Comparison of ENCODE assay signal across 31 cellular contexts in the genomic region with DNA sequence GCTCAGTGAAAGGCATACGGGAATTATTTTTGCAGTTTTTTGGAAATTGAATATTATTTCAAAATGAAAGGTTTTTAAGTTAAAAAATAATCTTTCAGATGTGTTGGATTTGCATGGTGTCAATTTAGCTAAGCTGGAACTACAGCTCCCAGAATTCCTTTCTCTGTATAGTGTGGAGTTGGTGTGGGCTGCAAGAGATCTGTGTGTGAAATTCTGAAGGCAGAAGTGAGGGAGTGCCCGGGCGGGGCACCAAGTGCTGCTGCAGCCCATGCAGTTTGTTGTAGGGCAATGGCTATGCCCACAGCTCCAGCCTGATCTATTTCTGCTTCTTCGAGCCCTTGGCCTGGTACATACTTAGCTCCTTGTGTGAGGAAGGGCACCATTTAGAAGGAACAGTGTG.
DNase-seq lines count a peak whose midpoint lies in the region; ATAC-seq, FAIRE-seq and TF ChIP-seq lines count a peak whose summit lies in the region.
"Had no signal": no experiment of that assay in that cellular context is flagged by ENCODE, and none has a peak within 500 bp of the region (broad histone marks: within the 10 kb centered on the region; RNA-seq: fewer than 3 reads in every experiment).

No MANE protein-coding gene starts in this region.

- TF ChIP-seq CTCF in A549 (IDR thresholded peaks at IDR 0.05) = no peak
- no peak for TF ChIP-seq CTCF in HCT116 (IDR thresholded peaks at IDR 0.05 in 2 of 3, conservative IDR thresholded peaks at IDR 0.05 in 1 of 3; ENCODE audit: borderline replicate concordance in 1 of 3, insufficient read depth in 1 of 3, low read depth in 2 of 3, low read length in 2 of 3)
- TF ChIP-seq CTCF in RWPE2 (IDR thresholded peaks at IDR 0.05; ENCODE audit: poor library complexity, severe bottlenecking) = no peak

- RAD21 ChIA-PET in HCT116 (lab: Charles Lee; ENCODE audit: low non-redundant PET in 1 of 2, low total read pairs in 2 of 2, uncharacterized antibody in 2 of 2, unreplicated experiment in 2 of 2) = no interaction called here

- no peak for FAIRE-seq in A549 (lab: Jason Lieb, UNC)
- FAIRE-seq: bronchial epithelial cell, GM12878, urothelium cell line had no signal

- H3K9me3 ChIP-seq in A549 (no peaks in the 10 kb centered on the region), HCT116 (ENCODE audit: control insufficient read depth in 1 of 2, insufficient read depth in 1 of 2, low read depth in 1 of 2, low read length in 2 of 2) (no peaks in the 10 kb centered on the region), RWPE2 (ENCODE audit: severe bottlenecking) (no peaks in the 10 kb centered on the region)
- H3K9me3 ChIP-seq: heart left ventricle, sigmoid colon, testis had no signal

- peak in 1 of 2 experiments; percentile 17 for DNase-seq in A549 (ENCODE audit: low read depth in 1 of 2, low spot score in 1 of 2)
- DNase-seq in HCT116 (ENCODE audit: low read depth, low spot score) = no peak
- no peak for DNase-seq in RWPE2 (ENCODE audit: low spot score)
- no peak for DNase-seq in left colon
- DNase-seq in retina = no peak
- no peak for DNase-seq in NCI-H2081 (lab: John Stamatoyannopoulos, UW)
- DNase-seq in NCI-H1092 (lab: John Stamatoyannopoulos, UW) = no peak
- DNase-seq in AG20443 (ENCODE audit: low spot score) = no peak
- DNase-seq: activated B cell treated with CpG ODN at 0.5 μM for 24 hours; activated CD4-positive, alpha-beta memory T cell treated with anti-CD3 and anti-CD28 coated beads for 36 hours; activated CD8-positive, alpha-beta memory T cell treated with anti-CD3 and anti-CD28 coated beads, Interleukin-2, amount 50 U/mL, for 4 hours; activated effector memory CD4-positive, alpha-beta T cell treated with Interleukin-2 at 50 U/mL for 16 hours; anterior cingulate cortex; CD4-positive, alpha-beta T cell; effector memory CD4-positive, alpha-beta T cell; erythroblast; heart left ventricle; Kasumi-1; NCI-H2029; NCI-H345; sigmoid colon; stimulated activated naive CD8-positive, alpha-beta T cell treated with anti-CD3 and anti-CD28 coated beads, Interleukin-15, Interleukin-2, amounts not matched to agents 100 U/mL and 50 U/mL, for 24 hours; T-helper 9 cell; testis had no signal

- H3K27ac ChIP-seq in A549 = peak overlapping the region; percentile 14 to 52; a peak in 2 of 6 replicates
- no peak overlapping the region for H3K27ac ChIP-seq in HCT116 (ENCODE audit: low read depth, low read length)
- no peak overlapping the region for H3K27ac ChIP-seq in RWPE2 (ENCODE audit: poor library complexity, severe bottlenecking)
- H3K27ac ChIP-seq: coronary artery, foreskin keratinocyte, heart left ventricle, sigmoid colon, testis had no signal

- H3K9ac ChIP-seq in HCT116 (ENCODE audit: low read length) = no peak overlapping the region

- H3K4me3 ChIP-seq in A549 = no peak overlapping the region
- no peak overlapping the region for H3K4me3 ChIP-seq in HCT116 (replicated peaks in 1 of 2; ENCODE audit: low read depth in 1 of 2, low read length in 2 of 2)
- no peak overlapping the region for H3K4me3 ChIP-seq in RWPE2 (ENCODE audit: severe bottlenecking)
- H3K4me3 ChIP-seq: coronary artery, GM12878, heart left ventricle, lung, sigmoid colon, testis had no signal

- no peak for TF ChIP-seq POLR2A in A549 (IDR thresholded peaks at IDR 0.05; ENCODE audit: low read length)
- no peak for TF ChIP-seq POLR2A in HCT116 (IDR thresholded peaks at IDR 0.05; ENCODE audit: borderline replicate concordance, extremely low read depth, insufficient read depth, insufficient read length)

- H3K36me3 ChIP-seq in HCT116 (ENCODE audit: control insufficient read depth in 1 of 2, insufficient read depth in 2 of 2, low read length in 2 of 2) (no peaks in the 10 kb centered on the region), RWPE2 (ENCODE audit: low read depth) (no peaks in the 10 kb centered on the region)
- H3K36me3 ChIP-seq: heart left ventricle, sigmoid colon had no signal

- intact Hi-C loops in HCT116 (cut with micrococcal nuclease) = no loop called here
- intact Hi-C loops in left colon (cut with DNase I, micrococcal nuclease) = no loop called here

- POLR2A ChIA-PET in A549 (lab: Yijun Ruan, JAX) (no interaction called here), HCT116 (lab: Charles Lee) (no interaction called here)

- CTCF ChIA-PET in A549 (lab: Yijun Ruan, JAX) = interaction anchor here (1.6 kb wide), 1 partner anchor 64 kb away, joined by 3 read pairs; no protein-coding TSS in a partner anchor
- CTCF ChIA-PET in HCT116 (lab: Charles Lee) = interaction anchor here (1.0 kb wide), 1 partner anchor 135 kb away, joined by 3 read pairs; the partner anchor contains the start of gene AHCYL1

- TF ChIP-seq RAD21 in A549 (conservative IDR thresholded peaks at IDR 0.05 in 1 of 2, IDR thresholded peaks at IDR 0.05 in 1 of 2) (no peak), HCT116 (IDR thresholded peaks at IDR 0.05; ENCODE audit: low read depth) (no peak)

- no peaks in the 10 kb centered on the region for H3K9me2 ChIP-seq in HCT116 (ENCODE audit: insufficient read depth)

- H3K4me2 ChIP-seq in A549 = no peak overlapping the region
- no peak overlapping the region for H3K4me2 ChIP-seq in HCT116 (ENCODE audit: low read length)

- H2AFZ ChIP-seq in HCT116 (ENCODE audit: low read depth, low read length, poor library complexity, severe bottlenecking) = no peak overlapping the region

- H3K79me2 ChIP-seq in HCT116 (ENCODE audit: insufficient read depth, low read length) = no peaks in the 10 kb centered on the region

- peaks cover 10% of the 10 kb centered on the region; the same call in 2 of the 3 replicates for H3K4me1 ChIP-seq in A549
- peaks cover 0 to 12% of the 10 kb centered on the region in 2 experiments; a peak in 2 of 4 replicates for H3K4me1 ChIP-seq in HCT116 (ENCODE audit: control insufficient read depth in 1 of 2, insufficient read depth in 2 of 2, low read length in 2 of 2)
- peaks cover 12% of the 10 kb centered on the region for H3K4me1 ChIP-seq in RWPE2 (ENCODE audit: insufficient read depth, poor library complexity, severe bottlenecking)
- H3K4me1 ChIP-seq: foreskin keratinocyte, testis had no signal

- H4K20me1 ChIP-seq in HCT116 (ENCODE audit: insufficient read depth) = no peaks in the 10 kb centered on the region

- no TSS peak for BruUV-seq in HCT116 (replicated peaks; lab: Mats Ljungman, UMichigan)

- TF ChIP-seq EP300 in A549 (IDR thresholded peaks at IDR 0.05) = no peak

- 89% methylated on average over 4 of the region's 4 CpGs for WGBS in A549 (ENCODE audit: missing lambda C conversion rate)

- H3K27me3 ChIP-seq in HCT116 (ENCODE audit: insufficient read depth, low read length) (no peaks in the 10 kb centered on the region), RWPE2 (ENCODE audit: insufficient read depth, poor library complexity, severe bottlenecking) (no peaks in the 10 kb centered on the region)
- H3K27me3 ChIP-seq: foreskin keratinocyte, heart left ventricle, sigmoid colon, testis had no signal

- ATAC-seq in A549 = peak in 1 of 2 experiments; percentile 74; a peak in 3 of 6 replicates
- ATAC-seq in HCT116 = peak; percentile 66
- ATAC-seq in RWPE2 (ENCODE audit: low read depth) = 0 out of 3 replicates have a peak, but pooled peaks have one; percentile 42
- ATAC-seq in left colon = peak; percentile 72
- ATAC-seq: GM12878, heart left ventricle, Right ventricle myocardium inferior had no signal

TF ChIP-seq in A549, 52 proteins besides CTCF, POLR2A, EP300 and RAD21 (continues in another document):
- no peak for TF ChIP-seq MAFK (IDR thresholded peaks at IDR 0.05; ENCODE audit: partially characterized antibody)
- no peak for TF ChIP-seq SREBF2 (IDR thresholded peaks at IDR 0.05)
- TF ChIP-seq CBX2 (IDR thresholded peaks at IDR 0.05; ENCODE audit: borderline replicate concordance, low read depth) = no peak
- no peak for TF ChIP-seq ZSCAN20 (CRISPR knock-in tag; IDR thresholded peaks at IDR 0.05)
- TF ChIP-seq JUNB (IDR thresholded peaks at IDR 0.05) = no peak

TF ChIP-seq in HCT116, 20 proteins besides CTCF, POLR2A, EP300 and RAD21 (continues in another document):
- TF ChIP-seq ELF1 (IDR thresholded peaks at IDR 0.05; ENCODE audit: borderline replicate concordance, low read depth) (no peak), ZNF274 (IDR thresholded peaks at IDR 0.05; ENCODE audit: low read depth, low read length) (no peak), EZH2 (IDR thresholded peaks at IDR 0.05) (no peak), CBX3 (IDR thresholded peaks at IDR 0.05; ENCODE audit: low read depth) (no peak), ZBTB33 (IDR thresholded peaks at IDR 0.05; ENCODE audit: extremely low read depth, insufficient replicate concordance, low read length) (no peak)

Comparison
In these comparisons a context has a peak if more than half of its experiments do, and no peak if none do; other contexts are left out.
1. H3K27ac ChIP-seq: peak in A549 (2 of 2); none in HCT116 (single experiment) and RWPE2 (single experiment).